In the genomic region with DNA sequence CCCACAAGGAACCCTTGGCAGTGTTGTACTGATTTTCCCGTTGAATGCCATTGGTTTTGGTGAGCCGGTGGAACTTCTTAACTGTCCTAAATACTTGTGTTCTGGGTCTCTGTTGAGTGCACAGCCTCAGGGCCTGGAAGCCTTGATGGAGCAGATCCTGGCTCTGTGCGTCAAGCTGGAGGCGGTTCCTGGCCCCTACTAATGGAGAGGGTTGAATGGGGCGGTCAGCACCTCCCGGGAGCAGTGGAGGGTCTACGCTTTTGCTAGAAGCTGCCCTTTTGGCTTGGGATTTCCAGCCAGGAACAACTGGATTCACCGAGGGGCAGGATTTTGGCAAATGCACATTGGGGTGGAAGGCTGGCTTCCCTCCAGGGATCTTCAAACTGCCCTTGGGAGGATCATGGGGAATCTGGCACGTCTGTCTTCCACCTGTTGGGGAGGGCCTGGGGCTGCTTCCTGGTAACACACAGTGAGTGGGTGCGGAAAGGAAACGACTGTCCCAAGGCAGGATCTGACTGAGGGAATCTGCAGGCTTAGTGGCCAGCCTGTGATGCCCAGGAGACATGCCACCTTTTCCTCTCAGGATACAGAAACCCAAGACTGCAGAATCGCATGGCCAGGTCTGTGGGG, we compare ENCODE assay signal across 21 cellular contexts. TPM values are rescaled to one million over a fixed set of nuclear protein-coding genes. Genes with fewer than 3 reads are reported as not detected.
"Had no signal": no experiment of that assay in that cellular context is flagged by ENCODE, and none has a peak within 500 bp of the region (broad histone marks: within the 10 kb centered on the region; RNA-seq: fewer than 3 reads in every experiment).

No MANE protein-coding gene starts in this region.

- ATAC-seq: right lobe of liver; stimulated activated naive B cell treated with anti-CD40 and anti-IgM and Interleukin-4, amounts not matched to agents 10 μg/mL and 1 μg/mL and 100 μg/mL, for 72 hours had no signal

- H3K4me1 ChIP-seq: colonic mucosa, right lobe of liver had no signal

- H3K79me2 ChIP-seq: parathyroid adenoma had no signal

- H3K36me3 ChIP-seq: brain microvascular endothelial cell, colonic mucosa, left ventricle myocardium inferior, neutrophil, right lobe of liver, thoracic aorta, WERI-Rb-1 had no signal

- H3K4me1 Mint-ChIP-seq: memory B cell had no signal

- H3K27me3 ChIP-seq: right lobe of liver had no signal

- H3K27ac ChIP-seq: brain microvascular endothelial cell, colonic mucosa, left ventricle myocardium inferior, neutrophil, parathyroid adenoma, right lobe of liver, thoracic aorta, WERI-Rb-1 had no signal

- H3K9ac ChIP-seq: parathyroid adenoma had no signal

- H3K9me3 ChIP-seq: colonic mucosa, thoracic aorta had no signal

- H3K4me3 Mint-ChIP-seq: central memory CD8-positive, alpha-beta T cell; memory B cell; stimulated activated naive B cell treated with anti-CD40 and anti-IgM and Interleukin-4, amounts not matched to agents 10 μg/mL and 1 μg/mL and 100 μg/mL, for 72 hours had no signal

- DNase-seq: activated CD4-positive, alpha-beta T cell treated with anti-CD3 and anti-CD28 coated beads for 1 hour; activated gamma-delta T cell; anterior cingulate cortex; brain microvascular endothelial cell; colonic mucosa; erythroblast; foreskin melanocyte; hypothalamus; left ventricle myocardium inferior; stimulated activated naive B cell treated with anti-CD40 and anti-IgM and Interleukin-4, amounts not matched to agents 10 μg/mL and 1 μg/mL and 100 μg/mL, for 72 hours; T-helper 2 cell; WERI-Rb-1 had no signal

- H3K4me3 ChIP-seq: colonic mucosa, left ventricle myocardium inferior, right lobe of liver, thoracic aorta had no signal

- H2AFZ ChIP-seq: parathyroid adenoma had no signal

- H3K27ac Mint-ChIP-seq: memory B cell; stimulated activated naive B cell treated with anti-CD40 and anti-IgM and Interleukin-4, amounts not matched to agents 10 μg/mL and 1 μg/mL and 100 μg/mL, for 72 hours had no signal

RNA-seq across cellular contexts. Expression of a gene that starts 46.6 kb away (rescaled TPM):
- total RNA-seq: activated CD8-positive, alpha-beta memory T cell treated with anti-CD3 and anti-CD28 coated beads for 36 hours; colonic mucosa; left ventricle myocardium inferior; mononuclear cell; right lobe of liver; thoracic aorta; urinary bladder had no signal
